1 cellular context compared by ENCODE assay signal in the genomic region with DNA sequence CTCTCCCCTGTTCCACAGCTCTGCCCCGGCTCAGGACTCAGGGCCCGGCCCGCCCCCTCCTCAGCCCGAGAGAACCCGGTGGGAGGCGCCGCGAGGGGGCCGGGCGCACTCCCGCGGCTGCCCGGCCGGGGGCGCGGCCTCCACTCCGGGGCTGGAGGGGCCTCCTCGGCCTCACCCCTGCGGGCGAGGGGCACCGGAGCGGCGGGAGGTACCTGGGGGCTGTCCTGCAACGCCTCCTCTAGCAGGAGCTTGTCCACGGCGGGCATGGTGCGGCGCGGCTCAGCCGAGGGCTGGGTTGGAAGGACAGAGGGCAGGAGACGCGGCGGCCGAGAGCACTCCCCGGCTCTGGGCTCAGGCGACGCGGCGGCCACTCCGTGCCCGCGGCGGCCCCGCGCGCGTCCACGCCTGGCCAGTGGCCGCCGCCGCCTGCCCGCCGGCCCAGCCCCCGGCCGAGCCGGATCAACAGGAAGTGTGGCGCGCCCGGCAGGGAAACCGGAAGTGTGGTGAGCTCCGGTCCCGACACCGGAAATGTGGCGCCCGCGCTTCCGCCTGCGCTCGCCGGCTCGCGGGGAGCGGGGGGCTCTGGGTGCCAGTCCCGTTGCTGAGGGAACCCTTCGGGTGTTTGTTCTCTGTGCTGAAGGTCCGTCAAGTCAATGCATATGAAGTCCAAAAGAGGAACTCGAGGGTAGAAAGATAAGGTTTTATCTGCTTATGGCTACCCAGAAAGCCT.
TF ChIP-seq lines count a peak whose summit lies in the region.

A gene with protein sequence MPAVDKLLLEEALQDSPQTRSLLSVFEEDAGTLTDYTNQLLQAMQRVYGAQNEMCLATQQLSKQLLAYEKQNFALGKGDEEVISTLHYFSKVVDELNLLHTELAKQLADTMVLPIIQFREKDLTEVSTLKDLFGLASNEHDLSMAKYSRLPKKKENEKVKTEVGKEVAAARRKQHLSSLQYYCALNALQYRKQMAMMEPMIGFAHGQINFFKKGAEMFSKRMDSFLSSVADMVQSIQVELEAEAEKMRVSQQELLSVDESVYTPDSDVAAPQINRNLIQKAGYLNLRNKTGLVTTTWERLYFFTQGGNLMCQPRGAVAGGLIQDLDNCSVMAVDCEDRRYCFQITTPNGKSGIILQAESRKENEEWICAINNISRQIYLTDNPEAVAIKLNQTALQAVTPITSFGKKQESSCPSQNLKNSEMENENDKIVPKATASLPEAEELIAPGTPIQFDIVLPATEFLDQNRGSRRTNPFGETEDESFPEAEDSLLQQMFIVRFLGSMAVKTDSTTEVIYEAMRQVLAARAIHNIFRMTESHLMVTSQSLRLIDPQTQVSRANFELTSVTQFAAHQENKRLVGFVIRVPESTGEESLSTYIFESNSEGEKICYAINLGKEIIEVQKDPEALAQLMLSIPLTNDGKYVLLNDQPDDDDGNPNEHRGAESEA (minus strand): TSS at position 428 of the 730 bp plus-strand sequence. CDS start 162 bp downstream, at position 266.

TF ChIP-seq in IMR-90, 13 proteins besides CTCF, POLR2A, EP300 and RAD21 (continued from another document):
- TF ChIP-seq SMC3 (IDR thresholded peaks at IDR 0.05; ENCODE audit: low read depth, low read length) (no peak; the same call in 1 of the 2 replicates), NFE2L2 (IDR thresholded peaks at IDR 0.05; ENCODE audit: low read depth, low read length) (no peak), MAFK (IDR thresholded peaks at IDR 0.05; ENCODE audit: low read depth, low read length) (no peak), MXI1 (IDR thresholded peaks at IDR 0.05; ENCODE audit: borderline replicate concordance, low read depth, low read length) (peak; percentile 55; the same call in 1 of the 2 replicates), RFX5 (IDR thresholded peaks at IDR 0.05; ENCODE audit: low read depth, low read length) (no peak), BHLHE40 (IDR thresholded peaks at IDR 0.05; ENCODE audit: low read depth, low read length) (no peak), FOS (IDR thresholded peaks at IDR 0.05; ENCODE audit: low read depth, low read length) (no peak)
- TF ChIP-seq, protein P1, sequence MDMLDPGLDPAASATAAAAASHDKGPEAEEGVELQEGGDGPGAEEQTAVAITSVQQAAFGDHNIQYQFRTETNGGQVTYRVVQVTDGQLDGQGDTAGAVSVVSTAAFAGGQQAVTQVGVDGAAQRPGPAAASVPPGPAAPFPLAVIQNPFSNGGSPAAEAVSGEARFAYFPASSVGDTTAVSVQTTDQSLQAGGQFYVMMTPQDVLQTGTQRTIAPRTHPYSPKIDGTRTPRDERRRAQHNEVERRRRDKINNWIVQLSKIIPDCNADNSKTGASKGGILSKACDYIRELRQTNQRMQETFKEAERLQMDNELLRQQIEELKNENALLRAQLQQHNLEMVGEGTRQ (IDR thresholded peaks at IDR 0.05; ENCODE audit: low read depth, low read length) = no peak
TF ChIP-seq in IMR-90: peak in this region for 2.
